Comparison of ENCODE assay signal across 9 cellular contexts in the genomic region with DNA sequence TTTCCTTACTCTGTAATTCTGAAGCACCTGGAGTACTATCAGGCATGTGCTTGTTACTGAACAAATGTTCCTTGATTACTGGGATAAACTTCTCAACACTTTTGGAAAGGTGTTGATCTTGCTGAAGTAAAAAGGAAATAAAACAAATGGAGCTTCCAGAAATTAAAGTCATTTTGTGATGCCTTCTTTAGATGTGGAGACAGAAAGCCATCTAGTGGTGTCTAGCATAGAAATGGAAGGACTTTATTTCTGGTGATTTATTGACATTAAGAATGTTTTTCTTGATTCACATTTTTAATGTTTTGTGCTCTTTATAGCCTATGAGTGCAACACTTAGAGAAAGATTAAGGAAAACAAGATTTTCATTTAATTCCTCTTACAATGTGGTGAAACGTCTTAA. TPM values are rescaled to one million over a fixed set of nuclear protein-coding genes. Genes with fewer than 3 reads are reported as not detected.
A peak's percentile ranks its signal among the peaks of the same experiment; 100 is the strongest.
DNase-seq lines count a peak whose midpoint lies in the region; ATAC-seq and TF ChIP-seq lines count a peak whose summit lies in the region.
"Had no signal": no experiment of that assay in that cellular context is flagged by ENCODE, and none has a peak within 500 bp of the region (broad histone marks: within the 10 kb centered on the region; RNA-seq: fewer than 3 reads in every experiment).

No MANE protein-coding gene starts in this region.

- no peaks in the 10 kb centered on the region for H3K27me3 Mint-ChIP-seq in CD4-positive, alpha-beta T cell
- H3K27me3 Mint-ChIP-seq in activated T-helper 2 cell treated with anti-CD3 and anti-CD28 coated beads, Interferon-gamma antibody, Interleukin-2, Interleukin-4, amounts not matched to agents 10 μg/mL and 5 μg/mL and 100 μg/mL, durations not matched to agents 14 hours and 24 hours and 36 hours (ENCODE audit: low read depth) = no peaks in the 10 kb centered on the region

- H3K27ac ChIP-seq in CD4-positive, alpha-beta T cell (ENCODE audit: low read depth, low read length) = no peak overlapping the region
- peak overlapping the region; percentile 73; the same call in 1 of the 2 replicates for H3K27ac ChIP-seq in HCT116 (ENCODE audit: low read depth, low read length)

- peak overlapping the region; percentile 100 for H3K27ac Mint-ChIP-seq in CD4-positive, alpha-beta T cell
- H3K27ac Mint-ChIP-seq in activated T-helper 2 cell treated with anti-CD3 and anti-CD28 coated beads, Interferon-gamma antibody, Interleukin-2, Interleukin-4, amounts not matched to agents 10 μg/mL and 5 μg/mL and 100 μg/mL, durations not matched to agents 14 hours and 24 hours and 36 hours = peak overlapping the region; percentile 60
- peak overlapping the region in 1 of 2 donors; percentile 98 for H3K27ac Mint-ChIP-seq in activated naive CD4-positive, alpha-beta T cell treated with anti-CD3 and anti-CD28 coated beads, Interleukin-2, amount 50 U/mL, for 72 hours

- CTCF ChIA-PET in CD4-positive, alpha-beta T cell (lab: Charles Lee) = interaction anchor here (1.0 to 3.5 kb wide), 3 partner anchors 95 to 233 kb away, joined by 3 to 13 read pairs (median 5); no protein-coding TSS in a partner anchor
- CTCF ChIA-PET in HCT116 (lab: Charles Lee) = interaction anchor here (1.1 to 4.5 kb wide), 6 partner anchors 16 to 236 kb away, joined by 3 to 37 read pairs (median 5); a partner anchor contains a TSS

- peak overlapping the region; percentile 83 to 86 for H3K4me3 ChIP-seq in HCT116 (replicated peaks in 1 of 2; ENCODE audit: low read depth in 1 of 2, low read length in 2 of 2)

- H3K4me3 Mint-ChIP-seq in CD4-positive, alpha-beta T cell = peak overlapping the region; percentile 86
- H3K4me3 Mint-ChIP-seq in activated T-helper 2 cell treated with anti-CD3 and anti-CD28 coated beads, Interferon-gamma antibody, Interleukin-2, Interleukin-4, amounts not matched to agents 10 μg/mL and 5 μg/mL and 100 μg/mL, durations not matched to agents 14 hours and 24 hours and 36 hours (ENCODE audit: low read depth) = peak overlapping the region; percentile 90

- DNase-seq in CD4-positive, alpha-beta T cell = no peak
- DNase-seq in HCT116 (ENCODE audit: low read depth, low spot score) = no peak
- no peak for DNase-seq in activated T-helper 2 cell treated with anti-CD3 and anti-CD28 coated beads, Interferon-gamma antibody, Interleukin-2, Interleukin-4, amounts not matched to agents 10 μg/mL and 5 μg/mL and 100 μg/mL, durations not matched to agents 14 hours and 24 hours and 36 hours (ENCODE audit: low spot score)
- DNase-seq in lung microvascular endothelial cell (ENCODE audit: low read depth in 2 of 2) = peak; percentile 39 to 44
- DNase-seq in NCI-H1048 (lab: John Stamatoyannopoulos, UW) = no peak
- DNase-seq in NCI-H2196 (lab: John Stamatoyannopoulos, UW; ENCODE audit: unreplicated experiment) = no peak
- no peak for DNase-seq in activated naive CD4-positive, alpha-beta T cell treated with anti-CD3 and anti-CD28 coated beads, Interleukin-2, amount 50 U/mL, for 72 hours (ENCODE audit: low spot score in 2 of 2)
- DNase-seq: stomach had no signal

- peak overlapping the region; percentile 91 for H3K9ac ChIP-seq in HCT116 (ENCODE audit: low read length)

- no peaks in the 10 kb centered on the region for H3K9me2 ChIP-seq in HCT116 (ENCODE audit: insufficient read depth)

- no peak for TF ChIP-seq POLR2A in HCT116 (IDR thresholded peaks at IDR 0.05; ENCODE audit: borderline replicate concordance, extremely low read depth, insufficient read depth, insufficient read length)

- H3K36me3 Mint-ChIP-seq in CD4-positive, alpha-beta T cell (ENCODE audit: low read depth) = peaks cover 34% of the 10 kb centered on the region
- H3K36me3 Mint-ChIP-seq in activated T-helper 2 cell treated with anti-CD3 and anti-CD28 coated beads, Interferon-gamma antibody, Interleukin-2, Interleukin-4, amounts not matched to agents 10 μg/mL and 5 μg/mL and 100 μg/mL, durations not matched to agents 14 hours and 24 hours and 36 hours (ENCODE audit: low read depth) = peaks cover 28% of the 10 kb centered on the region
- peaks cover 5 to 6% of the 10 kb centered on the region in 2 donors for H3K36me3 Mint-ChIP-seq in activated naive CD4-positive, alpha-beta T cell treated with anti-CD3 and anti-CD28 coated beads, Interleukin-2, amount 50 U/mL, for 72 hours

- H3K27me3 ChIP-seq in CD4-positive, alpha-beta T cell (ENCODE audit: control insufficient read depth, insufficient read depth, low read length) = no peaks in the 10 kb centered on the region
- H3K27me3 ChIP-seq in HCT116 (ENCODE audit: insufficient read depth, low read length) = no peaks in the 10 kb centered on the region
- H3K27me3 ChIP-seq: stomach had no signal

- H3K4me1 Mint-ChIP-seq in CD4-positive, alpha-beta T cell (ENCODE audit: low read depth) = peaks cover 37% of the 10 kb centered on the region
- H3K4me1 Mint-ChIP-seq in activated T-helper 2 cell treated with anti-CD3 and anti-CD28 coated beads, Interferon-gamma antibody, Interleukin-2, Interleukin-4, amounts not matched to agents 10 μg/mL and 5 μg/mL and 100 μg/mL, durations not matched to agents 14 hours and 24 hours and 36 hours (ENCODE audit: low read depth) = peaks cover 28% of the 10 kb centered on the region

- no peaks in the 10 kb centered on the region for H3K9me3 ChIP-seq in CD4-positive, alpha-beta T cell (ENCODE audit: control insufficient read depth, low read length)
- H3K9me3 ChIP-seq in HCT116 (ENCODE audit: control insufficient read depth in 1 of 2, insufficient read depth in 1 of 2, low read depth in 1 of 2, low read length in 2 of 2) = no peaks in the 10 kb centered on the region
- H3K9me3 ChIP-seq: stomach had no signal

- ATAC-seq in CD4-positive, alpha-beta T cell (ENCODE audit: poor library complexity) = no peak
- no peak for ATAC-seq in HCT116
- no peak for ATAC-seq in activated CD4-positive, CD25-positive, alpha-beta regulatory T cell treated with anti-CD3 and anti-CD28 coated beads, Interleukin-2, amount 50 U/mL, for 24 hours
- ATAC-seq in activated naive CD4-positive, alpha-beta T cell treated with anti-CD3 and anti-CD28 coated beads, Interleukin-2, amount 50 U/mL, for 72 hours = no peak

- H3K79me2 ChIP-seq in HCT116 (ENCODE audit: insufficient read depth, low read length) = peaks cover 23% of the 10 kb centered on the region

- peak; percentile 27 for TF ChIP-seq CTCF in CD4-positive, alpha-beta T cell (IDR thresholded peaks at IDR 0.05)
- peak in 2 of 3 experiments; percentile 45 to 68; a peak in 4 of 6 replicates for TF ChIP-seq CTCF in HCT116 (IDR thresholded peaks at IDR 0.05 in 2 of 3, conservative IDR thresholded peaks at IDR 0.05 in 1 of 3; ENCODE audit: borderline replicate concordance in 1 of 3, insufficient read depth in 1 of 3, low read depth in 2 of 3, low read length in 2 of 3)

- peaks cover 39 to 65% of the 10 kb centered on the region in 2 experiments for H3K4me1 ChIP-seq in HCT116 (ENCODE audit: control insufficient read depth in 1 of 2, insufficient read depth in 2 of 2, low read length in 2 of 2)

- intact Hi-C loops in CD4-positive, alpha-beta T cell (cut with DNase I, micrococcal nuclease) = loop anchor here (1.0 to 10.0 kb wide), 6 partner anchors 95 to 929 kb away; a partner anchor contains a TSS
- intact Hi-C loops in HCT116 (cut with micrococcal nuclease) = loop anchor here (1.0 to 5.0 kb wide), 5 partner anchors 43 to 411 kb away; a partner anchor contains a TSS
- intact Hi-C loops in activated T-helper 2 cell treated with anti-CD3 and anti-CD28 coated beads, Interferon-gamma antibody, Interleukin-2, Interleukin-4, amounts not matched to agents 10 μg/mL and 5 μg/mL and 100 μg/mL, durations not matched to agents 14 hours and 24 hours and 36 hours (cut with micrococcal nuclease) = loop anchor here (5.0 kb wide), 4 partner anchors 96 to 366 kb away; a partner anchor contains a TSS

- peak overlapping the region; percentile 85 for H3K4me2 ChIP-seq in HCT116 (ENCODE audit: low read length)

- no TSS peak for BruUV-seq in HCT116 (replicated peaks; lab: Mats Ljungman, UMichigan)

- POLR2A ChIA-PET in CD4-positive, alpha-beta T cell (lab: Charles Lee) = interaction anchor here (0.8 to 3.9 kb wide), 5 partner anchors 146 to 411 kb away, joined by 3 to 45 read pairs (median 4); a partner anchor contains a TSS
- POLR2A ChIA-PET in HCT116 (lab: Charles Lee) = no interaction called here

- H3K36me3 ChIP-seq in HCT116 (ENCODE audit: control insufficient read depth in 1 of 2, insufficient read depth in 2 of 2, low read length in 2 of 2) = peaks cover 3 to 10% of the 10 kb centered on the region in 2 experiments; a peak in 2 of 4 replicates

- H3K9me3 Mint-ChIP-seq in CD4-positive, alpha-beta T cell = no peaks in the 10 kb centered on the region
- no peaks in the 10 kb centered on the region for H3K9me3 Mint-ChIP-seq in activated T-helper 2 cell treated with anti-CD3 and anti-CD28 coated beads, Interferon-gamma antibody, Interleukin-2, Interleukin-4, amounts not matched to agents 10 μg/mL and 5 μg/mL and 100 μg/mL, durations not matched to agents 14 hours and 24 hours and 36 hours
- no peaks in the 10 kb centered on the region for H3K9me3 Mint-ChIP-seq in activated naive CD4-positive, alpha-beta T cell treated with anti-CD3 and anti-CD28 coated beads, Interleukin-2, amount 50 U/mL, for 72 hours

- TF ChIP-seq RAD21 in HCT116 (IDR thresholded peaks at IDR 0.05; ENCODE audit: low read depth) = no peak

- RAD21 ChIA-PET in HCT116 (lab: Charles Lee; ENCODE audit: low non-redundant PET in 1 of 2, low total read pairs in 2 of 2, uncharacterized antibody in 2 of 2, unreplicated experiment in 2 of 2) = no interaction called here

- no peaks in the 10 kb centered on the region for H4K20me1 ChIP-seq in HCT116 (ENCODE audit: insufficient read depth)

- no peak overlapping the region for H2AFZ ChIP-seq in HCT116 (ENCODE audit: low read depth, low read length, poor library complexity, severe bottlenecking)

TF ChIP-seq in HCT116, 20 proteins besides CTCF, POLR2A, EP300 and RAD21 (continues in another document):
- TF ChIP-seq FOSL1 (IDR thresholded peaks at IDR 0.05; ENCODE audit: low read depth) = no peak
- no peak for TF ChIP-seq CBX3 (IDR thresholded peaks at IDR 0.05; ENCODE audit: low read depth)

RNA-seq across cellular contexts. Expression of a gene that starts 1.4 kb away (rescaled TPM):
- total RNA-seq in CD4-positive, alpha-beta T cell = 1 to 10 TPM; 7.2 to 7.7 TPM
- total RNA-seq in HCT116 (2021; ENCODE audit: unreplicated experiment) (38.5 TPM), lung microvascular endothelial cell (3.4 and 4.1 TPM in 2 replicates)
- polyA plus RNA-seq in HCT116 (2012) = 7.0 and 14.5 TPM in 2 replicates
- total RNA-seq in activated T-helper 2 cell treated with anti-CD3 and anti-CD28 coated beads, Interferon-gamma antibody, Interleukin-2, Interleukin-4, amounts not matched to agents 10 μg/mL and 5 μg/mL and 100 μg/mL, durations not matched to agents 14 hours and 24 hours and 36 hours = 11.7 and 12.0 TPM in 2 replicates
- 10 to 100 TPM; 14.8 to 19.4 TPM for total RNA-seq in activated naive CD4-positive, alpha-beta T cell treated with anti-CD3 and anti-CD28 coated beads, Interleukin-2, amount 50 U/mL, for 72 hours

RNA-seq across cellular contexts. Expression of a gene that starts 37.7 kb away (rescaled TPM):
- not detected for total RNA-seq in CD4-positive, alpha-beta T cell
- total RNA-seq in HCT116 (2021; ENCODE audit: unreplicated experiment) (3.5 TPM), lung microvascular endothelial cell (under 0.01 and 0.44 TPM in 2 replicates)
- polyA plus RNA-seq in HCT116 (2012) = 4.1 and 5.1 TPM in 2 replicates
- total RNA-seq in activated T-helper 2 cell treated with anti-CD3 and anti-CD28 coated beads, Interferon-gamma antibody, Interleukin-2, Interleukin-4, amounts not matched to agents 10 μg/mL and 5 μg/mL and 100 μg/mL, durations not matched to agents 14 hours and 24 hours and 36 hours = not detected in 2 replicates
- not detected for total RNA-seq in activated naive CD4-positive, alpha-beta T cell treated with anti-CD3 and anti-CD28 coated beads, Interleukin-2, amount 50 U/mL, for 72 hours

Comparison
In these comparisons a context has a peak if more than half of its experiments do, and no peak if none do; other contexts are left out.
1. DNase-seq: peak in lung microvascular endothelial cell (2 of 2); none in CD4-positive, alpha-beta T cell (0 of 10), HCT116 (single experiment), activated T-helper 2 cell treated with anti-CD3 and anti-CD28 coated beads, Interferon-gamma antibody, Interleukin-2, Interleukin-4, amounts not matched to agents 10 μg/mL and 5 μg/mL and 100 μg/mL, durations not matched to agents 14 hours and 24 hours and 36 hours (single experiment), NCI-H1048 (single experiment), NCI-H2196 (single experiment) and activated naive CD4-positive, alpha-beta T cell treated with anti-CD3 and anti-CD28 coated beads, Interleukin-2, amount 50 U/mL, for 72 hours (0 of 2).